ENCODE assay signal across 27 cellular contexts in genomic region chr6:149985506-149985937, GRCh38. TPM values are rescaled to one million over a fixed set of nuclear protein-coding genes. Genes with fewer than 3 reads are reported as not detected.
A peak's percentile ranks its signal among the peaks of the same experiment; 100 is the strongest.
DNase-seq lines count a peak whose midpoint lies in the region; ATAC-seq and TF ChIP-seq lines count a peak whose summit lies in the region.
"Had no signal": no experiment of that assay in that cellular context is flagged by ENCODE, and none has a peak within 500 bp of the region (broad histone marks: within the 10 kb centered on the region; RNA-seq: fewer than 3 reads in every experiment).

No MANE protein-coding gene starts in this region.

- ATAC-seq in stimulated activated effector memory CD8-positive, alpha-beta T cell treated with anti-CD3 and anti-CD28 coated beads, Interleukin-12 subunit alpha, Interleukin-12 subunit beta, amount 100 ng/mL, for 72 hours, result peak; percentile 44
- ATAC-seq in GM18870 (IDR thresholded peaks at IDR 0.05; ENCODE audit: unreplicated experiment), result no peak
- ATAC-seq in HG02938 (IDR thresholded peaks at IDR 0.05; ENCODE audit: unreplicated experiment), result no peak
- ATAC-seq: esophagus mucosa; left lung; stimulated activated naive B cell treated with anti-CD40 and anti-IgM and Interleukin-4, amounts not matched to agents 10 μg/mL and 1 μg/mL and 100 μg/mL, for 72 hours had no signal

- H3K79me2 ChIP-seq in GM23248 (ENCODE audit: insufficient read depth), result no peaks in the 10 kb centered on the region
- H3K79me2 ChIP-seq in hepatocyte, result no peaks in the 10 kb centered on the region

- no peaks in the 10 kb centered on the region for H4K20me1 ChIP-seq in GM23248 (ENCODE audit: insufficient read depth)
- H4K20me1 ChIP-seq in hepatocyte (ENCODE audit: insufficient read depth, poor library complexity, severe bottlenecking), result no peaks in the 10 kb centered on the region

- H3K27me3 ChIP-seq in GM23248 (replicated peaks; ENCODE audit: insufficient read depth), result peaks cover 78% of the 10 kb centered on the region
- peaks cover 86% of the 10 kb centered on the region for H3K27me3 ChIP-seq in hepatocyte

- H3K27ac ChIP-seq in GM23248 (no peak overlapping the region), hepatocyte (no peak overlapping the region)
- H3K27ac ChIP-seq: left lung, VCaP had no signal

- no peaks in the 10 kb centered on the region for H3K36me3 ChIP-seq in GM23248 (ENCODE audit: low read depth)
- H3K36me3 ChIP-seq in hepatocyte (replicated peaks; ENCODE audit: insufficient read depth, low read depth), result no peaks in the 10 kb centered on the region
- H3K36me3 ChIP-seq: left lung had no signal

- H3K27ac Mint-ChIP-seq in stimulated activated effector memory CD8-positive, alpha-beta T cell treated with anti-CD3 and anti-CD28 coated beads, Interleukin-12 subunit alpha, Interleukin-12 subunit beta, amount 100 ng/mL, for 72 hours, result no peak overlapping the region
- H3K27ac Mint-ChIP-seq: activated CD4-positive, alpha-beta T cell treated with anti-CD3 and anti-CD28 coated beads, Interleukin-2, amount 10 ng/mL, durations not matched to agents 7 days and 5 days; brain; CD14-positive monocyte; immature natural killer cell; stimulated activated naive B cell treated with anti-CD40 and anti-IgM and Interleukin-4, amounts not matched to agents 10 μg/mL and 1 μg/mL and 100 μg/mL, for 72 hours; T-helper 2 cell treated with Interferon-gamma antibody and Interleukin-4, amounts not matched to agents 5 μg/mL and 100 μg/mL, for 36 hours had no signal

- no peaks in the 10 kb centered on the region for H3F3A ChIP-seq in GM23248 (ENCODE audit: insufficient read depth)

- no peak overlapping the region for H3K4me3 Mint-ChIP-seq in stimulated activated effector memory CD8-positive, alpha-beta T cell treated with anti-CD3 and anti-CD28 coated beads, Interleukin-12 subunit alpha, Interleukin-12 subunit beta, amount 100 ng/mL, for 72 hours
- H3K4me3 Mint-ChIP-seq: activated CD4-positive, alpha-beta T cell treated with anti-CD3 and anti-CD28 coated beads, Interleukin-2, amount 10 ng/mL, durations not matched to agents 7 days and 5 days; brain; immature natural killer cell; naive B cell; stimulated activated naive B cell treated with anti-CD40 and anti-IgM and Interleukin-4, amounts not matched to agents 10 μg/mL and 1 μg/mL and 100 μg/mL, for 72 hours; T-helper 2 cell treated with Interferon-gamma antibody and Interleukin-4, amounts not matched to agents 5 μg/mL and 100 μg/mL, for 36 hours had no signal

- H3K4me2 ChIP-seq in GM23248 (ENCODE audit: unreplicated experiment) (no peak overlapping the region), hepatocyte (no peak overlapping the region)
- H3K4me2 ChIP-seq: smooth muscle cell had no signal

- H2AFZ ChIP-seq in GM23248, result no peak overlapping the region
- no peak overlapping the region for H2AFZ ChIP-seq in hepatocyte

- H3K9me3 ChIP-seq in GM23248 (ENCODE audit: low read depth) (no peaks in the 10 kb centered on the region), hepatocyte (ENCODE audit: low read depth) (no peaks in the 10 kb centered on the region)
- H3K9me3 ChIP-seq: left lung had no signal

- H3K4me3 ChIP-seq in GM23248 (no peak overlapping the region), hepatocyte (no peak overlapping the region)
- H3K4me3 ChIP-seq: left lung, smooth muscle cell had no signal

- H3K4me1 ChIP-seq in GM23248 (ENCODE audit: insufficient read depth) (no peaks in the 10 kb centered on the region), hepatocyte (ENCODE audit: insufficient read depth) (peaks cover 4% of the 10 kb centered on the region)

- DNase-seq in GM23248, result peak; percentile 31
- DNase-seq in RKO (ENCODE audit: low spot score), result peak; percentile 30
- peak; percentile 26 for DNase-seq in dermis blood vessel endothelial cell
- DNase-seq in stimulated activated effector memory CD8-positive, alpha-beta T cell treated with anti-CD3 and anti-CD28 coated beads, Interleukin-12 subunit alpha, Interleukin-12 subunit beta, amount 100 ng/mL, for 72 hours (ENCODE audit: low spot score in 2 of 2), result no peak
- DNase-seq in hepatocyte (ENCODE audit: low spot score), result no peak
- DNase-seq: activated CD4-positive, alpha-beta T cell treated with anti-CD3 and anti-CD28 coated beads, Interleukin-2, amount 10 ng/mL, durations not matched to agents 7 days and 5 days; activated effector memory CD4-positive, alpha-beta T cell treated with anti-CD3 and anti-CD28 coated beads, Interleukin-2, amount 50 U/mL, for 16 hours; activated T-cell treated with anti-CD3 and anti-CD28 coated beads for 4 hours; effector memory CD4-positive, alpha-beta T cell; foreskin melanocyte; immature natural killer cell; left lung; naive B cell; NCI-H146; NCI-H2171; NCI-H526; nucleus accumbens; RPMI8226; stimulated activated naive B cell treated with anti-CD40 and anti-IgM and Interleukin-4, amounts not matched to agents 10 μg/mL and 1 μg/mL and 100 μg/mL, for 72 hours had no signal

- peaks cover 6% of the 10 kb centered on the region for H3K36me3 Mint-ChIP-seq in stimulated activated effector memory CD8-positive, alpha-beta T cell treated with anti-CD3 and anti-CD28 coated beads, Interleukin-12 subunit alpha, Interleukin-12 subunit beta, amount 100 ng/mL, for 72 hours
- H3K36me3 Mint-ChIP-seq: immature natural killer cell had no signal

- WGBS in GM23248 (ENCODE audit: low coverage in 1 of 2, low lambda C conversion rate in 2 of 2, missing lambda C conversion rate in 2 of 2), 2 experiments, result 30 to 39% methylated on average over 5 of the region's 5 CpGs
- WGBS in hepatocyte (ENCODE audit: low lambda C conversion rate, missing lambda C conversion rate), result 41% methylated on average over 5 of the region's 5 CpGs

- TF ChIP-seq CTCF in hepatocyte (IDR thresholded peaks at IDR 0.05; ENCODE audit: poor library complexity), result no peak

- in situ Hi-C loops in GM23248 (cut with MboI), result no loop called here

- peaks cover 43% of the 10 kb centered on the region for H3K4me1 Mint-ChIP-seq in stimulated activated effector memory CD8-positive, alpha-beta T cell treated with anti-CD3 and anti-CD28 coated beads, Interleukin-12 subunit alpha, Interleukin-12 subunit beta, amount 100 ng/mL, for 72 hours

- peaks cover 5% of the 10 kb centered on the region for H3K9me3 Mint-ChIP-seq in stimulated activated effector memory CD8-positive, alpha-beta T cell treated with anti-CD3 and anti-CD28 coated beads, Interleukin-12 subunit alpha, Interleukin-12 subunit beta, amount 100 ng/mL, for 72 hours

- no peaks in the 10 kb centered on the region for H3K9me2 ChIP-seq in GM23248 (ENCODE audit: insufficient read depth)
- no peaks in the 10 kb centered on the region for H3K9me2 ChIP-seq in hepatocyte (replicated peaks; ENCODE audit: insufficient read depth)

- H3K9ac ChIP-seq in GM23248, result no peak overlapping the region

RNA-seq across cellular contexts. Expression of gene ULBP1, which starts 21.8 kb away (rescaled TPM):
- total RNA-seq in GM23248 (2014; rRNA removed; shearing (Covaris generic)), result 5.8 and 6.1 TPM in 2 replicates
- polyA plus RNA-seq in GM23248 (2016; fragmentation: Nextera tagmentation; extraction: Ambion mirVana) (8.7 and 9.1 TPM in 2 replicates), hepatocyte (0.27 TPM in 1 of 2 replicates, not detected in the other)
- total RNA-seq in dermis blood vessel endothelial cell (0.17 and 0.23 TPM in 2 replicates), hepatocyte (0.27 and 0.28 TPM in 2 replicates)
- polyA plus RNA-seq: immature natural killer cell had no signal

RNA-seq across cellular contexts. Expression of gene RAET1L, which starts 39.8 kb away (rescaled TPM):
- not detected in 2 replicates for total RNA-seq in GM23248 (2014; rRNA removed; shearing (Covaris generic))
- polyA plus RNA-seq in GM23248 (2016; fragmentation: Nextera tagmentation; extraction: Ambion mirVana) (not detected in 2 replicates), hepatocyte (not detected in 2 replicates)
- total RNA-seq in dermis blood vessel endothelial cell (not detected in 2 replicates), hepatocyte (not detected in 2 replicates)
- total RNA-seq: activated CD4-positive, alpha-beta T cell treated with anti-CD3 and anti-CD28 coated beads, Interleukin-2, amount 10 ng/mL, durations not matched to agents 7 days and 5 days had no signal
- polyA plus RNA-seq: CD14-positive monocyte, immature natural killer cell had no signal

RNA-seq across cellular contexts. Expression of gene ULBP2, which starts 43.7 kb away (rescaled TPM):
- total RNA-seq in GM23248 (2014; rRNA removed; shearing (Covaris generic)), result 11.4 and 23.8 TPM in 2 replicates
- polyA plus RNA-seq in GM23248 (2016; fragmentation: Nextera tagmentation; extraction: Ambion mirVana), result 29.5 and 30.1 TPM in 2 replicates
- 2.0 and 3.7 TPM in 2 replicates for total RNA-seq in dermis blood vessel endothelial cell
- total RNA-seq in hepatocyte, result 0.10 and 1.1 TPM in 2 replicates
- polyA plus RNA-seq in hepatocyte, result 0.15 and 1.9 TPM in 2 replicates

Comparison
In these comparisons a context has a peak if more than half of its experiments do, and no peak if none do; other contexts are left out.
1. DNase-seq: peak in GM23248 (single experiment), RKO (single experiment) and dermis blood vessel endothelial cell (single experiment); none in stimulated activated effector memory CD8-positive, alpha-beta T cell treated with anti-CD3 and anti-CD28 coated beads, Interleukin-12 subunit alpha, Interleukin-12 subunit beta, amount 100 ng/mL, for 72 hours (0 of 2) and hepatocyte (single experiment).